In genomic region chr21:34987673-34988072, GRCh38 we compare ENCODE assay signal across 1 cellular context.
TF ChIP-seq lines count a peak whose summit lies in the region.

No MANE protein-coding gene starts in this region.

TF ChIP-seq in HCT116, 20 proteins besides CTCF, POLR2A, EP300 and RAD21 (continued from another document):
- TF ChIP-seq, protein P1, sequence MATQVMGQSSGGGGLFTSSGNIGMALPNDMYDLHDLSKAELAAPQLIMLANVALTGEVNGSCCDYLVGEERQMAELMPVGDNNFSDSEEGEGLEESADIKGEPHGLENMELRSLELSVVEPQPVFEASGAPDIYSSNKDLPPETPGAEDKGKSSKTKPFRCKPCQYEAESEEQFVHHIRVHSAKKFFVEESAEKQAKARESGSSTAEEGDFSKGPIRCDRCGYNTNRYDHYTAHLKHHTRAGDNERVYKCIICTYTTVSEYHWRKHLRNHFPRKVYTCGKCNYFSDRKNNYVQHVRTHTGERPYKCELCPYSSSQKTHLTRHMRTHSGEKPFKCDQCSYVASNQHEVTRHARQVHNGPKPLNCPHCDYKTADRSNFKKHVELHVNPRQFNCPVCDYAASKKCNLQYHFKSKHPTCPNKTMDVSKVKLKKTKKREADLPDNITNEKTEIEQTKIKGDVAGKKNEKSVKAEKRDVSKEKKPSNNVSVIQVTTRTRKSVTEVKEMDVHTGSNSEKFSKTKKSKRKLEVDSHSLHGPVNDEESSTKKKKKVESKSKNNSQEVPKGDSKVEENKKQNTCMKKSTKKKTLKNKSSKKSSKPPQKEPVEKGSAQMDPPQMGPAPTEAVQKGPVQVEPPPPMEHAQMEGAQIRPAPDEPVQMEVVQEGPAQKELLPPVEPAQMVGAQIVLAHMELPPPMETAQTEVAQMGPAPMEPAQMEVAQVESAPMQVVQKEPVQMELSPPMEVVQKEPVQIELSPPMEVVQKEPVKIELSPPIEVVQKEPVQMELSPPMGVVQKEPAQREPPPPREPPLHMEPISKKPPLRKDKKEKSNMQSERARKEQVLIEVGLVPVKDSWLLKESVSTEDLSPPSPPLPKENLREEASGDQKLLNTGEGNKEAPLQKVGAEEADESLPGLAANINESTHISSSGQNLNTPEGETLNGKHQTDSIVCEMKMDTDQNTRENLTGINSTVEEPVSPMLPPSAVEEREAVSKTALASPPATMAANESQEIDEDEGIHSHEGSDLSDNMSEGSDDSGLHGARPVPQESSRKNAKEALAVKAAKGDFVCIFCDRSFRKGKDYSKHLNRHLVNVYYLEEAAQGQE (IDR thresholded peaks at IDR 0.05; ENCODE audit: low read depth): no peak
- no peak for TF ChIP-seq CEBPB (IDR thresholded peaks at IDR 0.05; ENCODE audit: low read depth)
- no peak for TF ChIP-seq SRF (IDR thresholded peaks at IDR 0.05; ENCODE audit: low read depth)
- no peak for TF ChIP-seq FOSL1 (IDR thresholded peaks at IDR 0.05; ENCODE audit: low read depth)
- TF ChIP-seq SP1 (IDR thresholded peaks at IDR 0.05; ENCODE audit: low read depth): no peak
- no peak for TF ChIP-seq ELF1 (IDR thresholded peaks at IDR 0.05; ENCODE audit: borderline replicate concordance, low read depth)
- no peak for TF ChIP-seq ZBTB33 (IDR thresholded peaks at IDR 0.05; ENCODE audit: extremely low read depth, insufficient replicate concordance, low read length)
- no peak for TF ChIP-seq ZFX (IDR thresholded peaks at IDR 0.05)
- no peak for TF ChIP-seq POLR2AphosphoS5 (IDR thresholded peaks at IDR 0.05; ENCODE audit: low read depth, low read length)
- TF ChIP-seq YY1 (IDR thresholded peaks at IDR 0.05; ENCODE audit: extremely low read depth, insufficient replicate concordance, low read depth, low read length): no peak
- TF ChIP-seq, protein P2, sequence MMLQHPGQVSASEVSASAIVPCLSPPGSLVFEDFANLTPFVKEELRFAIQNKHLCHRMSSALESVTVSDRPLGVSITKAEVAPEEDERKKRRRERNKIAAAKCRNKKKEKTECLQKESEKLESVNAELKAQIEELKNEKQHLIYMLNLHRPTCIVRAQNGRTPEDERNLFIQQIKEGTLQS (IDR thresholded peaks at IDR 0.05): no peak
